Comparison of ENCODE assay signal across 8 cellular contexts in the genomic region with DNA sequence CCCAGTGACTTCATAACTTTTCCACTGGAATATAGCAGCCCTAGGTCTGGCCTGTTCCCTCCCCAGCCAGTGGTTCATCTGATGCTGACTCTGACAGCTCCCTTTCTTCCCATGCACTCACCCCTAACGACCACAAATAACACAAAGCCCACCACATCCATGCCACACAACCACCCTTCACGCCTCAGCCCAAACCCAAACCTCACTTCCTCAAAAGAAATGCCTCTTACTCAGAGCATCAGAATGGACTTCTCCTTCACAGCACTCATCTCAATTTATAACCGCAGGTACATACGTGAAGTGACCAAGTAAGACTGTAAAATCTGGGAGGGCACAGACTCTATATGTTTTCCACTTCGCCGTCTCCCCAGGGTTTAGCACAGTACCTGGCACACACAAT. TPM values are rescaled to one million over a fixed set of nuclear protein-coding genes. Genes with fewer than 3 reads are reported as not detected.
DNase-seq lines count a peak whose midpoint lies in the region; ATAC-seq and TF ChIP-seq lines count a peak whose summit lies in the region.

No MANE protein-coding gene starts in this region.

- H3K27me3 ChIP-seq in right atrium auricular region, result no peaks in the 10 kb centered on the region
- no peaks in the 10 kb centered on the region for H3K27me3 ChIP-seq in foreskin keratinocyte

- TF ChIP-seq CTCF in right atrium auricular region (IDR thresholded peaks at IDR 0.05), result no peak
- TF ChIP-seq CTCF in foreskin keratinocyte (conservative IDR thresholded peaks at IDR 0.05), result no peak

- H3K9me3 ChIP-seq in right atrium auricular region, result no peaks in the 10 kb centered on the region

- H3K4me1 ChIP-seq in right atrium auricular region (peaks cover 0 to 26% of the 10 kb centered on the region in 2 donors), foreskin keratinocyte (no peaks in the 10 kb centered on the region)

- H3K27ac ChIP-seq in right atrium auricular region (no peak overlapping the region), foreskin keratinocyte (no peak overlapping the region)

- peak; percentile 2 for ATAC-seq in foreskin keratinocyte

- H3K4me3 ChIP-seq in right atrium auricular region, result peak overlapping the region; percentile 84 to 94

- intact Hi-C loops in cardiac septum (cut with DNase I), result no loop called here

- DNase-seq in right atrium auricular region (ENCODE audit: low spot score) (no peak), cardiac septum (ENCODE audit: low spot score) (no peak), foreskin keratinocyte (peak in 1 of 2 donors; percentile 9), inferior parietal cortex (ENCODE audit: extremely low spot score) (no peak), iPS-NIHi7 (ENCODE audit: extremely low spot score) (no peak), NCI-H510A (lab: John Stamatoyannopoulos, UW) (no peak)
- peak; percentile 47 to 56 for DNase-seq in activated CD4-positive, alpha-beta T cell treated with anti-CD3 and anti-CD28 coated beads, Interleukin-2, amount 50 U/mL, for 48 hours
- DNase-seq in stimulated activated CD4-positive, alpha-beta T cell treated with anti-CD3 and anti-CD28 coated beads, Interleukin-2, amount 100 ng/mL, for 24 hours, result peak; percentile 29 to 32

- H3K36me3 ChIP-seq in right atrium auricular region, result peaks cover 33% of the 10 kb centered on the region

RNA-seq across cellular contexts. Expression of gene RBSN, which starts 1.1 kb away (rescaled TPM):
- total RNA-seq in right atrium auricular region (10 to 100 TPM; 18.5 to 22.2 TPM), cardiac septum (24.1 TPM), foreskin keratinocyte (20.2 and 20.9 TPM in 2 replicates)
- polyA plus RNA-seq in foreskin keratinocyte, result 5.8 and 5.9 TPM in 2 replicates

RNA-seq across cellular contexts. Expression of gene MRPS25, which starts 32.8 kb away (rescaled TPM):
- total RNA-seq in right atrium auricular region (100 to 1,000 TPM in 1 of 2 donors, 10 to 100 TPM in 1; 29.2 to 121 TPM), cardiac septum (77.7 TPM), foreskin keratinocyte (38.9 and 42.5 TPM in 2 replicates)
- polyA plus RNA-seq in foreskin keratinocyte, result 56.8 and 61.9 TPM in 2 replicates

Comparison
In these comparisons a context has a peak if more than half of its experiments do, and no peak if none do; other contexts are left out.
1. DNase-seq: peak in activated CD4-positive, alpha-beta T cell treated with anti-CD3 and anti-CD28 coated beads, Interleukin-2, amount 50 U/mL, for 48 hours (2 of 2) and stimulated activated CD4-positive, alpha-beta T cell treated with anti-CD3 and anti-CD28 coated beads, Interleukin-2, amount 100 ng/mL, for 24 hours (2 of 2); none in right atrium auricular region (single experiment), cardiac septum (single experiment), inferior parietal cortex (single experiment), iPS-NIHi7 (single experiment) and NCI-H510A (single experiment).